In genomic region chr3:108324177-108324576, GRCh38 we compare ENCODE assay signal across 9 cellular contexts. TPM values are rescaled to one million over a fixed set of nuclear protein-coding genes. Genes with fewer than 3 reads are reported as not detected.
"Had no signal": no experiment of that assay in that cellular context is flagged by ENCODE, and none has a peak within 500 bp of the region (broad histone marks: within the 10 kb centered on the region; RNA-seq: fewer than 3 reads in every experiment).

No MANE protein-coding gene starts in this region.

- H3K9ac ChIP-seq: KMS-11 had no signal

- H3K36me3 ChIP-seq: HAP-1 had no signal

- H3K4me3 ChIP-seq: GM23338, HAP-1 had no signal

- H3K27ac ChIP-seq: KMS-11 had no signal

- FAIRE-seq: HTR-8/SVneo had no signal

- DNase-seq: H7, HFFc6, KBM-7 had no signal

- H3K4me1 ChIP-seq: HAP-1 had no signal

- H2AFZ ChIP-seq: GM23338 had no signal

- H3K4me2 ChIP-seq: GM23338, KMS-11 had no signal

- ATAC-seq: GM23338, HCT116 had no signal

- H3K9me3 ChIP-seq: HAP-1 had no signal

RNA-seq across cellular contexts. Expression of gene HHLA2, which starts 27.8 kb away (rescaled TPM):
- total RNA-seq: GM23338, H4, H7, HFFc6 had no signal
- polyA plus RNA-seq: GM23338 had no signal
